Comparison of ENCODE assay signal across 8 cellular contexts in genomic region chr13:50081899-50082425, GRCh38.
DNase-seq lines count a peak whose midpoint lies in the region; ATAC-seq and TF ChIP-seq lines count a peak whose summit lies in the region.

No MANE protein-coding gene starts in this region.

- peaks cover 0 to 5% (median 0%) of the 10 kb centered on the region in 7 donors for H3K27me3 ChIP-seq in heart right ventricle

- peaks cover 0 to 81% (median 30%) of the 10 kb centered on the region in 9 donors for H3K4me1 ChIP-seq in heart right ventricle

- H3K27ac Mint-ChIP-seq in T-cell (peak overlapping the region; percentile 95 to 96), type B pancreatic cell (peak overlapping the region; percentile 98)

- peak overlapping the region in 9 of 10 donors; percentile 68 to 91 (median 77) for H3K27ac ChIP-seq in heart right ventricle

- H3K27me3 Mint-ChIP-seq in T-cell (peaks cover 0 to 9% of the 10 kb centered on the region in 2 donors), type B pancreatic cell (peaks cover 3% of the 10 kb centered on the region)

- POLR2A ChIA-PET in T-cell (lab: Charles Lee), result interaction anchor here (0.6 to 4.8 kb wide), 6 partner anchors 9 to 876 kb away, joined by 3 to 23 read pairs (median 4); no protein-coding TSS in a partner anchor

- H3K9me3 Mint-ChIP-seq in T-cell (no peaks in the 10 kb centered on the region), type B pancreatic cell (no peaks in the 10 kb centered on the region)

- CTCF ChIA-PET in T-cell (lab: Charles Lee), result interaction anchor here (0.9 to 8.2 kb wide), 5 partner anchors 12 to 84 kb away, joined by 3 to 68 read pairs (median 30); partner anchors contain the start of gene TRIM13 (in 1 of the 2)

- in situ Hi-C loops in GM13977 (cut with MboI; ENCODE audit: low pct_unique_long_range_greater_than_20kb, low sequenced_read_pairs, unreplicated experiment), result loop anchor here (10.0 to 25.0 kb wide), 2 partner anchors 723 to 830 kb away; partner anchors contain the start of gene RNASEH2B

- H3K36me3 Mint-ChIP-seq in T-cell (no peaks in the 10 kb centered on the region), type B pancreatic cell (peaks cover 9% of the 10 kb centered on the region)

- intact Hi-C loops in heart right ventricle (cut with DNase I), result loop anchor here (1.0 to 10.0 kb wide), 19 partner anchors 40 to 833 kb away; partner anchors contain the start of gene TRIM13 (in 7 of the 10)

- DNase-seq in GM13977 (ENCODE audit: low spot score) (peak; percentile 93), NCI-H146 (lab: John Stamatoyannopoulos, UW) (peak; percentile 99), T-cell (peak; percentile 93 to 99 (median 97)), amniotic stem cell (lab: John Stamatoyannopoulos, UW) (peak; percentile 97), heart right ventricle (peak; percentile 96 to 98), pons (ENCODE audit: low spot score) (peak; percentile 98), type B pancreatic cell (ENCODE audit: extremely low spot score, unreplicated experiment) (peak; percentile 99)

- no peak for TF ChIP-seq CTCF in GM13977 (IDR thresholded peaks at IDR 0.05; ENCODE audit: extremely low read depth, insufficient read depth, missing control alignments)
- no peak for TF ChIP-seq CTCF in heart right ventricle (IDR thresholded peaks at IDR 0.05)
- TF ChIP-seq CTCF in type B pancreatic cell (conservative IDR thresholded peaks at IDR 0.05), result no peak

- ATAC-seq in HG02870 (IDR thresholded peaks at IDR 0.05; ENCODE audit: unreplicated experiment), result peak; percentile 69
- ATAC-seq in T-cell (replicated peaks in 1 of 4), result peak; percentile 76 to 79 (median 77)
- ATAC-seq in heart right ventricle, result peak; percentile 95 to 98 (median 97)

- no peaks in the 10 kb centered on the region for H3K9me3 ChIP-seq in heart right ventricle

- peak overlapping the region; percentile 94 to 99 (median 96) for H3K4me3 Mint-ChIP-seq in T-cell
- H3K4me3 Mint-ChIP-seq in type B pancreatic cell, result peak overlapping the region; percentile 99

- WGBS in heart right ventricle, 2 donors, result 0% methylated on average over 35 of the region's 35 CpGs

- peaks cover 0 to 8% (median 0%) of the 10 kb centered on the region in 9 donors for H3K36me3 ChIP-seq in heart right ventricle

- H3K4me1 Mint-ChIP-seq in T-cell (peaks cover 38 to 66% (median 62%) of the 10 kb centered on the region in 3 donors), type B pancreatic cell (ENCODE audit: unreplicated experiment) (peaks cover 28% of the 10 kb centered on the region)

- peak overlapping the region; percentile 42 to 82 (median 70) for H3K4me3 ChIP-seq in heart right ventricle

Comparison
In these comparisons a context has a peak if more than half of its experiments do, and no peak if none do; other contexts are left out.
1. Peak in every context shown above with its lines: DNase-seq, ATAC-seq, H3K4me3 ChIP-seq and H3K27ac ChIP-seq.